Comparison of ENCODE assay signal across 23 cellular contexts in the genomic region with DNA sequence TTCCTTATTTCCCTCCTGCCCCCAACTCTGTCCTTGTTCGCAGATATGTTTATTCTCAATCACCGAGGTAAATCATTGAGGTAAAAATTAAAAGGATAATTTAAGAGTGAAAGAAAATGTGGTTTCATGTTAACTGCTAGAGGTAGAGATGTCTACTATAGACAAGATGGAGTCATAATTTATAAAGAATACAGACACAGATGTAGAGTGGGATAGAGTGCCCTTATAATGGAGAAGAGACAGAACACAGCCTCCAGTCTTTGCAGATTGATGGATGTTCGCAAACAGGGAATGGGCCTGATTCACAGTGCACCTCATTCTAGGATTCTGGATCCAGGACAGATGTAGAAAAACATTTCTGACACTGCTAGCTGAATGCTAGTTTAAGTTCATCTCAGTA.
A peak's percentile ranks its signal among the peaks of the same experiment; 100 is the strongest.
DNase-seq lines count a peak whose midpoint lies in the region; ATAC-seq and TF ChIP-seq lines count a peak whose summit lies in the region.
"Had no signal": no experiment of that assay in that cellular context is flagged by ENCODE, and none has a peak within 500 bp of the region (broad histone marks: within the 10 kb centered on the region; RNA-seq: fewer than 3 reads in every experiment).

No MANE protein-coding gene starts in this region.

- H3F3A ChIP-seq in SK-N-SH (replicated peaks; ENCODE audit: insufficient read depth) = no peaks in the 10 kb centered on the region

- TF ChIP-seq EP300 in SK-N-SH (IDR thresholded peaks at IDR 0.05; ENCODE audit: borderline replicate concordance in 1 of 2, low read depth in 1 of 2, low read length in 1 of 2) = no peak; a peak in 1 of 4 replicates

- intact Hi-C loops in left colon (cut with DNase I, micrococcal nuclease) = no loop called here

- no peaks in the 10 kb centered on the region for H3K36me3 Mint-ChIP-seq in chondrocyte (ENCODE audit: low read depth)
- H3K36me3 Mint-ChIP-seq: CD8-positive, alpha-beta T cell had no signal

- H2AFZ ChIP-seq in SK-N-SH (ENCODE audit: low read depth) = no peak overlapping the region

- peaks cover 10% of the 10 kb centered on the region for H3K27me3 Mint-ChIP-seq in chondrocyte (ENCODE audit: low read depth)

- POLR2A ChIA-PET in SK-N-SH (lab: Yijun Ruan, JAX) = no interaction called here

- H3K4me2 ChIP-seq in SK-N-SH = no peak overlapping the region
- H3K4me2 ChIP-seq: A549; BLaER1 treated with 17β-estradiol and CSF1 and Interleukin-3, amounts not matched to agents 10 nM and 100 nM had no signal

- peak overlapping the region in 1 of 2 experiments; percentile 73; a peak in 2 of 4 replicates for H3K27ac ChIP-seq in SK-N-SH (ENCODE audit: low read depth in 2 of 2, low read length in 1 of 2)
- H3K27ac ChIP-seq: 22Rv1; A549; BLaER1 treated with 17β-estradiol and CSF1 and Interleukin-3, amounts not matched to agents 10 nM and 100 nM; C4-2B had no signal

- H3K4me3 Mint-ChIP-seq in chondrocyte (ENCODE audit: unreplicated experiment) = no peak overlapping the region
- H3K4me3 Mint-ChIP-seq: B cell; CD4-positive, alpha-beta T cell; CD8-positive, alpha-beta T cell had no signal

- no peak for TF ChIP-seq RAD21 in SK-N-SH (IDR thresholded peaks at IDR 0.05; ENCODE audit: low read length)

- no peak for ATAC-seq in SK-N-SH treated with all-trans-retinoic acid at 6 μM for 48 hours
- no peak for ATAC-seq in left colon
- ATAC-seq: A549; CD8-positive, alpha-beta T cell; GM12878 had no signal

- H3K9ac ChIP-seq in SK-N-SH = no peak overlapping the region
- H3K9ac ChIP-seq in iPS-15b (ENCODE audit: low read depth, low read length) = peak overlapping the region; percentile 19
- H3K9ac ChIP-seq: BLaER1 treated with 17β-estradiol and CSF1 and Interleukin-3, amounts not matched to agents 10 nM and 100 nM had no signal

- TF ChIP-seq CTCF in SK-N-SH (IDR thresholded peaks at IDR 0.05) (no peak), chondrocyte (IDR thresholded peaks at IDR 0.05) (no peak)

- H3K9me3 ChIP-seq in SK-N-SH (no peaks in the 10 kb centered on the region), iPS-15b (ENCODE audit: control insufficient read depth, insufficient read depth, low read length) (no peaks in the 10 kb centered on the region)
- H3K9me3 ChIP-seq: A549, Caco-2 had no signal

- no peak overlapping the region for H3K27ac Mint-ChIP-seq in chondrocyte (ENCODE audit: unreplicated experiment)
- H3K27ac Mint-ChIP-seq: B cell; CD4-positive, alpha-beta T cell; CD8-positive, alpha-beta T cell had no signal

- DNase-seq in SK-N-SH = peak; percentile 29
- DNase-seq in left colon = no peak
- no peak for DNase-seq in chondrocyte (ENCODE audit: low spot score)
- DNase-seq: AML-193; Caco-2; Calu3; CD4-positive, alpha-beta T cell; CD8-positive, alpha-beta T cell; DMS 273 treated with DMSO at 0.1 percent for 48 hours; DMS153; DMS53; DMS79; DND-41; EL; GDM1 had no signal

- H4K20me1 ChIP-seq in SK-N-SH (ENCODE audit: insufficient read depth) = no peaks in the 10 kb centered on the region
- H4K20me1 ChIP-seq: BLaER1 treated with 17β-estradiol and CSF1 and Interleukin-3, amounts not matched to agents 10 nM and 100 nM had no signal

- H3K4me1 Mint-ChIP-seq in chondrocyte (ENCODE audit: low read depth) = no peaks in the 10 kb centered on the region
- H3K4me1 Mint-ChIP-seq: B cell had no signal

- CTCF ChIA-PET in SK-N-SH (lab: Yijun Ruan, JAX) = no interaction called here

- H3K4me3 ChIP-seq in SK-N-SH (ENCODE audit: low read depth in 2 of 2, low read length in 1 of 2) (no peak overlapping the region), iPS-15b (ENCODE audit: low read depth, low read length) (no peak overlapping the region)
- H3K4me3 ChIP-seq: A549; BLaER1 treated with 17β-estradiol and CSF1 and Interleukin-3, amounts not matched to agents 10 nM and 100 nM; GM12878 had no signal

- no peaks in the 10 kb centered on the region for H3K9me3 Mint-ChIP-seq in chondrocyte (ENCODE audit: low read depth)

- 69% methylated on average over 3 of the region's 3 CpGs for WGBS in SK-N-SH (ENCODE audit: low lambda C conversion rate)

- no peaks in the 10 kb centered on the region for H3K9me2 ChIP-seq in SK-N-SH

- H3K36me3 ChIP-seq in SK-N-SH (replicated peaks in 1 of 2; ENCODE audit: control insufficient read depth in 1 of 2, insufficient read depth in 2 of 2, low read length in 1 of 2) (peaks cover 0 to 10% of the 10 kb centered on the region in 2 experiments), iPS-15b (ENCODE audit: control insufficient read depth, insufficient read depth, low read length) (no peaks in the 10 kb centered on the region)
- H3K36me3 ChIP-seq: BLaER1 treated with 17β-estradiol and CSF1 and Interleukin-3, amounts not matched to agents 10 nM and 100 nM had no signal

- H3K4me1 ChIP-seq in SK-N-SH (ENCODE audit: control insufficient read depth in 1 of 2, insufficient read depth in 2 of 2, low read depth in 1 of 2, low read length in 1 of 2) = peaks cover 0 to 16% of the 10 kb centered on the region in 2 experiments; a peak in 2 of 4 replicates
- no peaks in the 10 kb centered on the region for H3K4me1 ChIP-seq in iPS-15b (ENCODE audit: control insufficient read depth, insufficient read depth, low read length)
- H3K4me1 ChIP-seq: A549 had no signal

- no peaks in the 10 kb centered on the region for H3K79me2 ChIP-seq in SK-N-SH (ENCODE audit: insufficient read depth)

- H3K27me3 ChIP-seq in SK-N-SH (ENCODE audit: insufficient read depth) = no peaks in the 10 kb centered on the region
- no peaks in the 10 kb centered on the region for H3K27me3 ChIP-seq in iPS-15b (ENCODE audit: control insufficient read depth, insufficient read depth, low read length)
- H3K27me3 ChIP-seq: BLaER1 treated with 17β-estradiol and CSF1 and Interleukin-3, amounts not matched to agents 10 nM and 100 nM had no signal

TF ChIP-seq in SK-N-SH, 30 proteins besides CTCF, POLR2A, EP300 and RAD21:
- TF ChIP-seq JUND (IDR thresholded peaks at IDR 0.05) (no peak), GATA2 (CRISPR knock-in tag; IDR thresholded peaks at IDR 0.05) (peak; percentile 57; the same call in 1 of the 2 replicates)

TF ChIP-seq in SK-N-SH treated with all-trans-retinoic acid at 6 μM for 48 hours, 23 proteins besides CTCF, POLR2A, EP300 and RAD21 (continues in another document):
- TF ChIP-seq PPARA (CRISPR knock-in tag; IDR thresholded peaks at IDR 0.05; ENCODE audit: borderline replicate concordance) (no peak), ARNTL (CRISPR knock-in tag; IDR thresholded peaks at IDR 0.05; ENCODE audit: borderline replicate concordance, low read depth) (no peak), ZNF70 (CRISPR knock-in tag; IDR thresholded peaks at IDR 0.05) (no peak), ZFP30 (CRISPR knock-in tag; IDR thresholded peaks at IDR 0.05) (no peak), ZNF565 (CRISPR knock-in tag; conservative IDR thresholded peaks at IDR 0.05; ENCODE audit: low read depth) (no peak)
- TF ChIP-seq, protein P1, sequence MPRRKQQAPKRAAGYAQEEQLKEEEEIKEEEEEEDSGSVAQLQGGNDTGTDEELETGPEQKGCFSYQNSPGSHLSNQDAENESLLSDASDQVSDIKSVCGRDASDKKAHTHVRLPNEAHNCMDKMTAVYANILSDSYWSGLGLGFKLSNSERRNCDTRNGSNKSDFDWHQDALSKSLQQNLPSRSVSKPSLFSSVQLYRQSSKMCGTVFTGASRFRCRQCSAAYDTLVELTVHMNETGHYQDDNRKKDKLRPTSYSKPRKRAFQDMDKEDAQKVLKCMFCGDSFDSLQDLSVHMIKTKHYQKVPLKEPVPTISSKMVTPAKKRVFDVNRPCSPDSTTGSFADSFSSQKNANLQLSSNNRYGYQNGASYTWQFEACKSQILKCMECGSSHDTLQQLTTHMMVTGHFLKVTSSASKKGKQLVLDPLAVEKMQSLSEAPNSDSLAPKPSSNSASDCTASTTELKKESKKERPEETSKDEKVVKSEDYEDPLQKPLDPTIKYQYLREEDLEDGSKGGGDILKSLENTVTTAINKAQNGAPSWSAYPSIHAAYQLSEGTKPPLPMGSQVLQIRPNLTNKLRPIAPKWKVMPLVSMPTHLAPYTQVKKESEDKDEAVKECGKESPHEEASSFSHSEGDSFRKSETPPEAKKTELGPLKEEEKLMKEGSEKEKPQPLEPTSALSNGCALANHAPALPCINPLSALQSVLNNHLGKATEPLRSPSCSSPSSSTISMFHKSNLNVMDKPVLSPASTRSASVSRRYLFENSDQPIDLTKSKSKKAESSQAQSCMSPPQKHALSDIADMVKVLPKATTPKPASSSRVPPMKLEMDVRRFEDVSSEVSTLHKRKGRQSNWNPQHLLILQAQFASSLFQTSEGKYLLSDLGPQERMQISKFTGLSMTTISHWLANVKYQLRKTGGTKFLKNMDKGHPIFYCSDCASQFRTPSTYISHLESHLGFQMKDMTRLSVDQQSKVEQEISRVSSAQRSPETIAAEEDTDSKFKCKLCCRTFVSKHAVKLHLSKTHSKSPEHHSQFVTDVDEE (CRISPR knock-in tag; IDR thresholded peaks at IDR 0.05) = no peak
- TF ChIP-seq, protein P2, sequence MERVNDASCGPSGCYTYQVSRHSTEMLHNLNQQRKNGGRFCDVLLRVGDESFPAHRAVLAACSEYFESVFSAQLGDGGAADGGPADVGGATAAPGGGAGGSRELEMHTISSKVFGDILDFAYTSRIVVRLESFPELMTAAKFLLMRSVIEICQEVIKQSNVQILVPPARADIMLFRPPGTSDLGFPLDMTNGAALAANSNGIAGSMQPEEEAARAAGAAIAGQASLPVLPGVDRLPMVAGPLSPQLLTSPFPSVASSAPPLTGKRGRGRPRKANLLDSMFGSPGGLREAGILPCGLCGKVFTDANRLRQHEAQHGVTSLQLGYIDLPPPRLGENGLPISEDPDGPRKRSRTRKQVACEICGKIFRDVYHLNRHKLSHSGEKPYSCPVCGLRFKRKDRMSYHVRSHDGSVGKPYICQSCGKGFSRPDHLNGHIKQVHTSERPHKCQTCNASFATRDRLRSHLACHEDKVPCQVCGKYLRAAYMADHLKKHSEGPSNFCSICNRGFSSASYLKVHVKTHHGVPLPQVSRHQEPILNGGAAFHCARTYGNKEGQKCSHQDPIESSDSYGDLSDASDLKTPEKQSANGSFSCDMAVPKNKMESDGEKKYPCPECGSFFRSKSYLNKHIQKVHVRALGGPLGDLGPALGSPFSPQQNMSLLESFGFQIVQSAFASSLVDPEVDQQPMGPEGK (CRISPR knock-in tag; IDR thresholded peaks at IDR 0.05; ENCODE audit: borderline replicate concordance) = no peak
- TF ChIP-seq, protein P3, sequence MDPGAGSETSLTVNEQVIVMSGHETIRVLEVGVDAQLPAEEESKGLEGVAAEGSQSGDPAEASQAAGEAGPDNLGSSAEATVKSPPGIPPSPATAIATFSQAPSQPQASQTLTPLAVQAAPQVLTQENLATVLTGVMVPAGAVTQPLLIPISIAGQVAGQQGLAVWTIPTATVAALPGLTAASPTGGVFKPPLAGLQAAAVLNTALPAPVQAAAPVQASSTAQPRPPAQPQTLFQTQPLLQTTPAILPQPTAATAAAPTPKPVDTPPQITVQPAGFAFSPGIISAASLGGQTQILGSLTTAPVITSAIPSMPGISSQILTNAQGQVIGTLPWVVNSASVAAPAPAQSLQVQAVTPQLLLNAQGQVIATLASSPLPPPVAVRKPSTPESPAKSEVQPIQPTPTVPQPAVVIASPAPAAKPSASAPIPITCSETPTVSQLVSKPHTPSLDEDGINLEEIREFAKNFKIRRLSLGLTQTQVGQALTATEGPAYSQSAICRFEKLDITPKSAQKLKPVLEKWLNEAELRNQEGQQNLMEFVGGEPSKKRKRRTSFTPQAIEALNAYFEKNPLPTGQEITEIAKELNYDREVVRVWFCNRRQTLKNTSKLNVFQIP (CRISPR knock-in tag; IDR thresholded peaks at IDR 0.05; ENCODE audit: borderline replicate concordance, low read depth) = no peak
